In the genomic region with DNA sequence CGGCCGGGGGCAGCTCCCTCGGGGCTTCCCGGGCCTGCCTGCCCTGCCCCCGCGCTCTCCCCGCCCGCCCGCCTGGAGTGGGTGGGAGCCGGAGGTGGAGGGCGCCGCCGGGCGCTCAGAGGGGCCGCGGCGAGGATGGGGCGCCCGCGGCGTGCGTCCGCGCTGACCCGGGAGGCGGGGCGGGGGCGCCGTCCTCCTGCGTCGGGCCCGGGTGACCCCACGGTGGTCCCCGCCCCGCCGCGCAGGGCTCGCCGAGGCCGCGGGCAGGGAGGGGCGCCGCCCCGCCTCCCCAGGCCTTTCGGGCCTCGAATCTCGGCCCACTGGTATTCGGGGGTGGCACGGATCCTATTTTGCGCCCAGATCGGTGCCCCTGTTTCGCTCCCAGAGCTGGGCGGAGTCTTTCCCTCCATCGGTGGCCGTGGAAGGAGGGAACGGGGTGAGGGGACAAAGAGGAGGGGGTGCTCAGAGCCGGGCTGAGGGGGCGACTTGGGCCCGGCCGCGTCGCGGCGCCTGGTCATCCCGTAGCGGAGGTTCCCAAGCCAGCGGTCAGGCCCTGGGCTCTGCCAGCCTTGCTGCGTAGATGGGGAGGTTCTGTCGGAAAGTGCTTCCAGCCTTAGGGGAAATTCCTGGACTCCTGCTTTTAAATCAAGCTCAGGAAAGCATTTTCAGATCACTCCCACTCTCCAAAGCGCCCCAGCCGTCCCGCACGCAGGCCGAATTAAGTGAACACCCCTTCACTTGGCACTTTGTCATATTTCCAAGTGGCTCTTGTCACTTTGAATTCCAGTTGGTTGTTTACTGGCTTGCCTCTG, we compare ENCODE assay signal across 8 cellular contexts. TPM values are rescaled to one million over a fixed set of nuclear protein-coding genes. Genes with fewer than 3 reads are reported as not detected.
DNase-seq lines count a peak whose midpoint lies in the region; ATAC-seq and TF ChIP-seq lines count a peak whose summit lies in the region.

No MANE protein-coding gene starts in this region.

- H3K4me3 Mint-ChIP-seq in WTC11 (peak overlapping the region; percentile 77), naive B cell (peak overlapping the region; percentile 83 to 94 (median 88))

- CTCF ChIA-PET in WTC11 (lab: Charles Lee): no interaction called here

- H3K27ac Mint-ChIP-seq in WTC11: peak overlapping the region; percentile 61; the same call in 1 of the 2 replicates
- peak overlapping the region; percentile 1 to 66 (median 56) for H3K27ac Mint-ChIP-seq in naive B cell

- H3K4me1 Mint-ChIP-seq in WTC11 (peaks cover 38% of the 10 kb centered on the region), naive B cell (peaks cover 15 to 34% (median 21%) of the 10 kb centered on the region in 3 donors)

- H3K4me3 ChIP-seq in upper lobe of right lung: peak overlapping the region; percentile 82

- H3K9me3 Mint-ChIP-seq in WTC11 (no peaks in the 10 kb centered on the region), naive B cell (no peaks in the 10 kb centered on the region)

- DNase-seq in G401 (ENCODE audit: low spot score) (peak; percentile 69), HPDE6-E6E7 (ENCODE audit: extremely low spot score) (peak; percentile 23), WTC11 (ENCODE audit: low spot score) (peak; percentile 52), fibroblast of peridontal ligament (ENCODE audit: extremely low read depth) (peak; percentile 58), naive B cell (no peak), upper lobe of right lung (no peak), cortex of kidney (lab: John Stamatoyannopoulos, UW) (no peak)

- TF ChIP-seq CTCF in WTC11 (IDR thresholded peaks at IDR 0.05): no peak
- TF ChIP-seq CTCF in upper lobe of right lung (IDR thresholded peaks at IDR 0.05): no peak

- intact Hi-C loops in upper lobe of right lung (cut with DNase I): no loop called here

- H3K27ac ChIP-seq in upper lobe of right lung: peak overlapping the region; percentile 96

- POLR2A ChIA-PET in WTC11 (lab: Charles Lee): interaction anchor here (0.8 kb wide), 1 partner anchor 16 kb away, joined by 3 read pairs; no protein-coding TSS in a partner anchor

- in situ Hi-C loops in G401 (cut with HindIII; ENCODE audit: low sequenced_read_pairs): no loop called here

- no peaks in the 10 kb centered on the region for H3K36me3 Mint-ChIP-seq in WTC11
- no peaks in the 10 kb centered on the region for H3K36me3 Mint-ChIP-seq in naive B cell

- peak; percentile 65 for ATAC-seq in GM21423 (IDR thresholded peaks at IDR 0.05; ENCODE audit: unreplicated experiment)
- ATAC-seq in WTC11: peak; percentile 54
- ATAC-seq in naive B cell (ENCODE audit: low read depth in 2 of 2): peak; percentile 60 to 64
- peak; percentile 86 for ATAC-seq in upper lobe of right lung

- H3K4me1 ChIP-seq in upper lobe of right lung: peaks cover 14% of the 10 kb centered on the region

- H3K27me3 ChIP-seq in upper lobe of right lung: no peaks in the 10 kb centered on the region

- H3K36me3 ChIP-seq in upper lobe of right lung: no peaks in the 10 kb centered on the region

- no peaks in the 10 kb centered on the region for H3K27me3 Mint-ChIP-seq in WTC11 (ENCODE audit: low read depth)
- no peaks in the 10 kb centered on the region for H3K27me3 Mint-ChIP-seq in naive B cell

- no peaks in the 10 kb centered on the region for H3K9me3 ChIP-seq in upper lobe of right lung

TF ChIP-seq in WTC11, 78 proteins besides CTCF, POLR2A, EP300 and RAD21 (continues in another document):
- TF ChIP-seq, protein P1, sequence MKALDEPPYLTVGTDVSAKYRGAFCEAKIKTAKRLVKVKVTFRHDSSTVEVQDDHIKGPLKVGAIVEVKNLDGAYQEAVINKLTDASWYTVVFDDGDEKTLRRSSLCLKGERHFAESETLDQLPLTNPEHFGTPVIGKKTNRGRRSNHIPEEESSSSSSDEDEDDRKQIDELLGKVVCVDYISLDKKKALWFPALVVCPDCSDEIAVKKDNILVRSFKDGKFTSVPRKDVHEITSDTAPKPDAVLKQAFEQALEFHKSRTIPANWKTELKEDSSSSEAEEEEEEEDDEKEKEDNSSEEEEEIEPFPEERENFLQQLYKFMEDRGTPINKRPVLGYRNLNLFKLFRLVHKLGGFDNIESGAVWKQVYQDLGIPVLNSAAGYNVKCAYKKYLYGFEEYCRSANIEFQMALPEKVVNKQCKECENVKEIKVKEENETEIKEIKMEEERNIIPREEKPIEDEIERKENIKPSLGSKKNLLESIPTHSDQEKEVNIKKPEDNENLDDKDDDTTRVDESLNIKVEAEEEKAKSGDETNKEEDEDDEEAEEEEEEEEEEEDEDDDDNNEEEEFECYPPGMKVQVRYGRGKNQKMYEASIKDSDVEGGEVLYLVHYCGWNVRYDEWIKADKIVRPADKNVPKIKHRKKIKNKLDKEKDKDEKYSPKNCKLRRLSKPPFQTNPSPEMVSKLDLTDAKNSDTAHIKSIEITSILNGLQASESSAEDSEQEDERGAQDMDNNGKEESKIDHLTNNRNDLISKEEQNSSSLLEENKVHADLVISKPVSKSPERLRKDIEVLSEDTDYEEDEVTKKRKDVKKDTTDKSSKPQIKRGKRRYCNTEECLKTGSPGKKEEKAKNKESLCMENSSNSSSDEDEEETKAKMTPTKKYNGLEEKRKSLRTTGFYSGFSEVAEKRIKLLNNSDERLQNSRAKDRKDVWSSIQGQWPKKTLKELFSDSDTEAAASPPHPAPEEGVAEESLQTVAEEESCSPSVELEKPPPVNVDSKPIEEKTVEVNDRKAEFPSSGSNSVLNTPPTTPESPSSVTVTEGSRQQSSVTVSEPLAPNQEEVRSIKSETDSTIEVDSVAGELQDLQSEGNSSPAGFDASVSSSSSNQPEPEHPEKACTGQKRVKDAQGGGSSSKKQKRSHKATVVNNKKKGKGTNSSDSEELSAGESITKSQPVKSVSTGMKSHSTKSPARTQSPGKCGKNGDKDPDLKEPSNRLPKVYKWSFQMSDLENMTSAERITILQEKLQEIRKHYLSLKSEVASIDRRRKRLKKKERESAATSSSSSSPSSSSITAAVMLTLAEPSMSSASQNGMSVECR (CRISPR knock-in tag; IDR thresholded peaks at IDR 0.05; ENCODE audit: borderline replicate concordance): peak; percentile 46; the same call in 1 of the 2 replicates
- TF ChIP-seq, protein P2, sequence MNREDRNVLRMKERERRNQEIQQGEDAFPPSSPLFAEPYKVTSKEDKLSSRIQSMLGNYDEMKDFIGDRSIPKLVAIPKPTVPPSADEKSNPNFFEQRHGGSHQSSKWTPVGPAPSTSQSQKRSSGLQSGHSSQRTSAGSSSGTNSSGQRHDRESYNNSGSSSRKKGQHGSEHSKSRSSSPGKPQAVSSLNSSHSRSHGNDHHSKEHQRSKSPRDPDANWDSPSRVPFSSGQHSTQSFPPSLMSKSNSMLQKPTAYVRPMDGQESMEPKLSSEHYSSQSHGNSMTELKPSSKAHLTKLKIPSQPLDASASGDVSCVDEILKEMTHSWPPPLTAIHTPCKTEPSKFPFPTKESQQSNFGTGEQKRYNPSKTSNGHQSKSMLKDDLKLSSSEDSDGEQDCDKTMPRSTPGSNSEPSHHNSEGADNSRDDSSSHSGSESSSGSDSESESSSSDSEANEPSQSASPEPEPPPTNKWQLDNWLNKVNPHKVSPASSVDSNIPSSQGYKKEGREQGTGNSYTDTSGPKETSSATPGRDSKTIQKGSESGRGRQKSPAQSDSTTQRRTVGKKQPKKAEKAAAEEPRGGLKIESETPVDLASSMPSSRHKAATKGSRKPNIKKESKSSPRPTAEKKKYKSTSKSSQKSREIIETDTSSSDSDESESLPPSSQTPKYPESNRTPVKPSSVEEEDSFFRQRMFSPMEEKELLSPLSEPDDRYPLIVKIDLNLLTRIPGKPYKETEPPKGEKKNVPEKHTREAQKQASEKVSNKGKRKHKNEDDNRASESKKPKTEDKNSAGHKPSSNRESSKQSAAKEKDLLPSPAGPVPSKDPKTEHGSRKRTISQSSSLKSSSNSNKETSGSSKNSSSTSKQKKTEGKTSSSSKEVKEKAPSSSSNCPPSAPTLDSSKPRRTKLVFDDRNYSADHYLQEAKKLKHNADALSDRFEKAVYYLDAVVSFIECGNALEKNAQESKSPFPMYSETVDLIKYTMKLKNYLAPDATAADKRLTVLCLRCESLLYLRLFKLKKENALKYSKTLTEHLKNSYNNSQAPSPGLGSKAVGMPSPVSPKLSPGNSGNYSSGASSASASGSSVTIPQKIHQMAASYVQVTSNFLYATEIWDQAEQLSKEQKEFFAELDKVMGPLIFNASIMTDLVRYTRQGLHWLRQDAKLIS (CRISPR knock-in tag; IDR thresholded peaks at IDR 0.05; ENCODE audit: borderline replicate concordance): no peak
- TF ChIP-seq, protein P3, sequence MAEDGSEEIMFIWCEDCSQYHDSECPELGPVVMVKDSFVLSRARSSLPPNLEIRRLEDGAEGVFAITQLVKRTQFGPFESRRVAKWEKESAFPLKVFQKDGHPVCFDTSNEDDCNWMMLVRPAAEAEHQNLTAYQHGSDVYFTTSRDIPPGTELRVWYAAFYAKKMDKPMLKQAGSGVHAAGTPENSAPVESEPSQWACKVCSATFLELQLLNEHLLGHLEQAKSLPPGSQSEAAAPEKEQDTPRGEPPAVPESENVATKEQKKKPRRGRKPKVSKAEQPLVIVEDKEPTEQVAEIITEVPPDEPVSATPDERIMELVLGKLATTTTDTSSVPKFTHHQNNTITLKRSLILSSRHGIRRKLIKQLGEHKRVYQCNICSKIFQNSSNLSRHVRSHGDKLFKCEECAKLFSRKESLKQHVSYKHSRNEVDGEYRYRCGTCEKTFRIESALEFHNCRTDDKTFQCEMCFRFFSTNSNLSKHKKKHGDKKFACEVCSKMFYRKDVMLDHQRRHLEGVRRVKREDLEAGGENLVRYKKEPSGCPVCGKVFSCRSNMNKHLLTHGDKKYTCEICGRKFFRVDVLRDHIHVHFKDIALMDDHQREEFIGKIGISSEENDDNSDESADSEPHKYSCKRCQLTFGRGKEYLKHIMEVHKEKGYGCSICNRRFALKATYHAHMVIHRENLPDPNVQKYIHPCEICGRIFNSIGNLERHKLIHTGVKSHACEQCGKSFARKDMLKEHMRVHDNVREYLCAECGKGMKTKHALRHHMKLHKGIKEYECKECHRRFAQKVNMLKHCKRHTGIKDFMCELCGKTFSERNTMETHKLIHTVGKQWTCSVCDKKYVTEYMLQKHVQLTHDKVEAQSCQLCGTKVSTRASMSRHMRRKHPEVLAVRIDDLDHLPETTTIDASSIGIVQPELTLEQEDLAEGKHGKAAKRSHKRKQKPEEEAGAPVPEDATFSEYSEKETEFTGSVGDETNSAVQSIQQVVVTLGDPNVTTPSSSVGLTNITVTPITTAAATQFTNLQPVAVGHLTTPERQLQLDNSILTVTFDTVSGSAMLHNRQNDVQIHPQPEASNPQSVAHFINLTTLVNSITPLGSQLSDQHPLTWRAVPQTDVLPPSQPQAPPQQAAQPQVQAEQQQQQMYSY (CRISPR knock-in tag; IDR thresholded peaks at IDR 0.05): no peak
- TF ChIP-seq SP1 (CRISPR knock-in tag; conservative IDR thresholded peaks at IDR 0.05): peak; percentile 34; the same call in 1 of the 2 replicates

RNA-seq across cellular contexts. Expression of gene PATJ, which starts 0.5 kb away (rescaled TPM):
- 2.6 and 6.0 TPM in 2 replicates for total RNA-seq in G401 (2014; rRNA removed; shearing (Covaris generic))
- total RNA-seq in WTC11 (2021) (52.4 to 57.9 TPM (median 56.8 TPM) in 3 replicates), upper lobe of right lung (56.2 TPM)
- 10 to 100 TPM in 4 of 6 donors, 1 to 10 TPM in 2; 5.5 to 18.9 (median 11.0) TPM for polyA plus RNA-seq in naive B cell (ENCODE audit: low read depth in 6 of 6)

RNA-seq across cellular contexts. Expression of gene TM2D1, which starts 17.9 kb away (rescaled TPM):
- total RNA-seq in G401 (2014; rRNA removed; shearing (Covaris generic)): 26.0 and 41.8 TPM in 2 replicates
- total RNA-seq in WTC11 (2021): 21.6 to 24.3 TPM (median 23.8 TPM) in 3 replicates
- 10 to 100 TPM; 47.8 to 74.1 (median 62.1) TPM for polyA plus RNA-seq in naive B cell (ENCODE audit: low read depth in 6 of 6)
- 41.0 TPM for total RNA-seq in upper lobe of right lung

Comparison
In these comparisons a context has a peak if more than half of its experiments do, and no peak if none do; other contexts are left out.
1. DNase-seq: peak in G401 (single experiment), HPDE6-E6E7 (single experiment), WTC11 (single experiment) and fibroblast of peridontal ligament (single experiment); none in naive B cell (single experiment), upper lobe of right lung (single experiment) and cortex of kidney (single experiment).
2. Peak in every context shown above with its lines, with median percentiles within 50 percentile points of each other: ATAC-seq.